ENCODE assay signal across 28 cellular contexts in genomic region chr3:184275302-184275701, GRCh38. TPM values are rescaled to one million over a fixed set of nuclear protein-coding genes. Genes with fewer than 3 reads are reported as not detected.
A peak's percentile ranks its signal among the peaks of the same experiment; 100 is the strongest.
DNase-seq lines count a peak whose midpoint lies in the region; ATAC-seq and TF ChIP-seq lines count a peak whose summit lies in the region.
"Had no signal": no experiment of that assay in that cellular context is flagged by ENCODE, and none has a peak within 500 bp of the region (broad histone marks: within the 10 kb centered on the region; RNA-seq: fewer than 3 reads in every experiment).

No MANE protein-coding gene starts in this region.

- intact Hi-C loops in dorsolateral prefrontal cortex (cut with DNase I): no loop called here

- H3K27ac Mint-ChIP-seq in activated T-cell treated with anti-CD3 and anti-CD28 coated beads, Interleukin-2, amount 50 U/mL, for 72 hours: no peak overlapping the region
- no peak overlapping the region for H3K27ac Mint-ChIP-seq in naive thymus-derived CD8-positive, alpha-beta T cell
- H3K27ac Mint-ChIP-seq in stimulated activated naive CD8-positive, alpha-beta T cell treated with anti-CD3 and anti-CD28 coated beads, Interleukin-15, amount 100 ng/mL, for 72 hours: no peak overlapping the region
- H3K27ac Mint-ChIP-seq: activated CD8-positive, alpha-beta memory T cell treated with anti-CD3 and anti-CD28 coated beads, Interleukin-2, amount 10 ng/mL, durations not matched to agents 7 days and 5 days had no signal

- no peaks in the 10 kb centered on the region for H3K36me3 ChIP-seq in Karpas-422 (ENCODE audit: insufficient read depth, low read length)
- H3K36me3 ChIP-seq: BLaER1, heart right ventricle, lower lobe of right lung, prostate gland, uterus had no signal

- H3K9ac ChIP-seq in Karpas-422 (ENCODE audit: low read length): no peak overlapping the region
- H3K9ac ChIP-seq: BLaER1 had no signal

- H4K20me1 ChIP-seq in Karpas-422 (ENCODE audit: insufficient read depth, low read depth, low read length): no peaks in the 10 kb centered on the region
- H4K20me1 ChIP-seq: BLaER1 had no signal

- H2AFZ ChIP-seq in Karpas-422 (ENCODE audit: low read length): no peak overlapping the region

- H3K4me3 Mint-ChIP-seq in activated T-cell treated with anti-CD3 and anti-CD28 coated beads, Interleukin-2, amount 50 U/mL, for 72 hours: peak overlapping the region; percentile 10 to 58
- H3K4me3 Mint-ChIP-seq in activated T-cell treated with anti-CD3 and anti-CD28 coated beads, Interleukin-2, amount 50 U/mL, for 4 hours: no peak overlapping the region
- H3K4me3 Mint-ChIP-seq in naive thymus-derived CD8-positive, alpha-beta T cell: peak overlapping the region in 7 of 10 donors; percentile 18 to 76 (median 51)
- H3K4me3 Mint-ChIP-seq in stimulated activated naive CD8-positive, alpha-beta T cell treated with anti-CD3 and anti-CD28 coated beads, Interleukin-15, amount 100 ng/mL, for 72 hours: peak overlapping the region; percentile 45
- H3K4me3 Mint-ChIP-seq: activated CD8-positive, alpha-beta memory T cell treated with anti-CD3 and anti-CD28 coated beads, Interleukin-2, amount 10 ng/mL, durations not matched to agents 7 days and 5 days; central memory CD8-positive, alpha-beta T cell had no signal

- H3K4me3 ChIP-seq in dorsolateral prefrontal cortex (peak overlapping the region in 44 of 59 donors; percentile 16 to 64 (median 49)), Karpas-422 (ENCODE audit: low read length) (no peak overlapping the region)
- H3K4me3 ChIP-seq: A549, BLaER1, lower lobe of right lung, SK-N-MC, uterus had no signal

- peaks cover 0 to 5% of the 10 kb centered on the region in 2 donors for H3K36me3 Mint-ChIP-seq in activated T-cell treated with anti-CD3 and anti-CD28 coated beads, Interleukin-2, amount 50 U/mL, for 72 hours (ENCODE audit: insufficient read depth in 2 of 2)
- H3K36me3 Mint-ChIP-seq in activated T-cell treated with anti-CD3 and anti-CD28 coated beads, Interleukin-2, amount 50 U/mL, for 4 hours (ENCODE audit: insufficient read depth): no peaks in the 10 kb centered on the region
- H3K36me3 Mint-ChIP-seq in naive thymus-derived CD8-positive, alpha-beta T cell: peaks cover 0 to 7% (median 0%) of the 10 kb centered on the region in 3 donors
- H3K36me3 Mint-ChIP-seq: activated CD8-positive, alpha-beta memory T cell treated with anti-CD3 and anti-CD28 coated beads, Interleukin-2, amount 10 ng/mL, durations not matched to agents 7 days and 5 days had no signal

- peaks cover 45% of the 10 kb centered on the region for H3K27me3 Mint-ChIP-seq in activated T-cell treated with anti-CD3 and anti-CD28 coated beads, Interleukin-2, amount 50 U/mL, for 72 hours (ENCODE audit: low read depth)
- peaks cover 49% of the 10 kb centered on the region for H3K27me3 Mint-ChIP-seq in activated T-cell treated with anti-CD3 and anti-CD28 coated beads, Interleukin-2, amount 50 U/mL, for 4 hours (ENCODE audit: low read depth)
- H3K27me3 Mint-ChIP-seq in naive thymus-derived CD8-positive, alpha-beta T cell: peaks cover 20 to 63% (median 45%) of the 10 kb centered on the region in 5 donors
- H3K27me3 Mint-ChIP-seq in stimulated activated naive CD8-positive, alpha-beta T cell treated with anti-CD3 and anti-CD28 coated beads, Interleukin-15, amount 100 ng/mL, for 72 hours: peaks cover 73% of the 10 kb centered on the region

- no peaks in the 10 kb centered on the region for H3K79me2 ChIP-seq in Karpas-422 (ENCODE audit: low read length)

- H3K27me3 ChIP-seq in dorsolateral prefrontal cortex (peaks cover 0 to 27% (median 0%) of the 10 kb centered on the region in 45 donors), Karpas-422 (ENCODE audit: low read length) (no peaks in the 10 kb centered on the region)
- H3K27me3 ChIP-seq: uterus had no signal

- no peak for TF ChIP-seq CTCF in dorsolateral prefrontal cortex (IDR thresholded peaks at IDR 0.05 in 54 of 56, conservative IDR thresholded peaks at IDR 0.05 in 2 of 56; ENCODE audit: low read depth in 1 of 56, partially characterized antibody in 56 of 56)

- ATAC-seq in activated T-cell treated with anti-CD3 and anti-CD28 coated beads, Interleukin-2, amount 50 U/mL, for 72 hours (replicated peaks in 1 of 2): no peak
- ATAC-seq in activated T-cell treated with anti-CD3 and anti-CD28 coated beads, Interleukin-2, amount 50 U/mL, for 4 hours: no peak
- ATAC-seq in naive thymus-derived CD8-positive, alpha-beta T cell: no peak
- ATAC-seq in stimulated activated naive CD8-positive, alpha-beta T cell treated with anti-CD3 and anti-CD28 coated beads, Interleukin-15, amount 100 ng/mL, for 72 hours: peak; percentile 15
- ATAC-seq: A549; activated CD4-positive, CD25-positive, alpha-beta regulatory T cell treated with anti-CD3 and anti-CD28 coated beads, Interleukin-2, amount 50 U/mL, for 24 hours; activated CD8-positive, alpha-beta memory T cell treated with anti-CD3 and anti-CD28 coated beads, Interleukin-2, amount 10 ng/mL, durations not matched to agents 7 days and 5 days had no signal

- peaks cover 4% of the 10 kb centered on the region for H3K4me1 Mint-ChIP-seq in activated T-cell treated with anti-CD3 and anti-CD28 coated beads, Interleukin-2, amount 50 U/mL, for 72 hours (ENCODE audit: low read depth)
- H3K4me1 Mint-ChIP-seq in activated T-cell treated with anti-CD3 and anti-CD28 coated beads, Interleukin-2, amount 50 U/mL, for 4 hours (ENCODE audit: low read depth): peaks cover 3% of the 10 kb centered on the region
- peaks cover 4 to 7% (median 6%) of the 10 kb centered on the region in 4 donors for H3K4me1 Mint-ChIP-seq in naive thymus-derived CD8-positive, alpha-beta T cell
- H3K4me1 Mint-ChIP-seq in stimulated activated naive CD8-positive, alpha-beta T cell treated with anti-CD3 and anti-CD28 coated beads, Interleukin-15, amount 100 ng/mL, for 72 hours: peaks cover 6% of the 10 kb centered on the region
- H3K4me1 Mint-ChIP-seq: activated CD8-positive, alpha-beta memory T cell treated with anti-CD3 and anti-CD28 coated beads, Interleukin-2, amount 10 ng/mL, durations not matched to agents 7 days and 5 days had no signal

- POLR2A ChIA-PET in naive thymus-derived CD8-positive, alpha-beta T cell (lab: Charles Lee): no interaction called here

- H3K9me3 Mint-ChIP-seq in activated T-cell treated with anti-CD3 and anti-CD28 coated beads, Interleukin-2, amount 50 U/mL, for 72 hours: no peaks in the 10 kb centered on the region
- no peaks in the 10 kb centered on the region for H3K9me3 Mint-ChIP-seq in activated T-cell treated with anti-CD3 and anti-CD28 coated beads, Interleukin-2, amount 50 U/mL, for 4 hours
- H3K9me3 Mint-ChIP-seq in naive thymus-derived CD8-positive, alpha-beta T cell: peaks cover 0 to 7% (median 0%) of the 10 kb centered on the region in 9 donors
- H3K9me3 Mint-ChIP-seq in stimulated activated naive CD8-positive, alpha-beta T cell treated with anti-CD3 and anti-CD28 coated beads, Interleukin-15, amount 100 ng/mL, for 72 hours: no peaks in the 10 kb centered on the region
- H3K9me3 Mint-ChIP-seq: central memory CD8-positive, alpha-beta T cell had no signal

- no peaks in the 10 kb centered on the region for H3K9me3 ChIP-seq in Karpas-422 (ENCODE audit: low read length)
- H3K9me3 ChIP-seq: A549, BLaER1, heart right ventricle, lower lobe of right lung, prostate gland, uterus had no signal

- H3K9me2 ChIP-seq in Karpas-422 (replicated peaks; ENCODE audit: insufficient read depth, low read length): no peaks in the 10 kb centered on the region

- H3K4me1 ChIP-seq in Karpas-422 (ENCODE audit: low read length): no peaks in the 10 kb centered on the region
- H3K4me1 ChIP-seq: A549, lower lobe of right lung, prostate gland, uterus had no signal

- H3K4me2 ChIP-seq in Karpas-422 (ENCODE audit: low read depth, low read length, poor library complexity, severe bottlenecking): no peak overlapping the region
- H3K4me2 ChIP-seq: A549, BLaER1 had no signal

- no peak for DNase-seq in activated T-cell treated with anti-CD3 and anti-CD28 coated beads, Interleukin-2, amount 50 U/mL, for 72 hours
- DNase-seq in activated T-cell treated with anti-CD3 and anti-CD28 coated beads, Interleukin-2, amount 50 U/mL, for 4 hours: no peak
- DNase-seq in dorsolateral prefrontal cortex (peak in 1 of 10 donors; percentile 17), Karpas-422 (no peak)
- DNase-seq in naive thymus-derived CD8-positive, alpha-beta T cell: no peak
- no peak for DNase-seq in stimulated activated naive CD8-positive, alpha-beta T cell treated with anti-CD3 and anti-CD28 coated beads, Interleukin-15, amount 100 ng/mL, for 72 hours
- DNase-seq in activated effector memory CD4-positive, alpha-beta T cell treated with Interleukin-2 at 50 U/mL for 16 hours: no peak
- no peak for DNase-seq in activated CD8-positive, alpha-beta memory T cell treated with anti-CD3 and anti-CD28 coated beads for 24 hours
- DNase-seq: activated CD8-positive, alpha-beta memory T cell treated with anti-CD3 and anti-CD28 coated beads, Interleukin-2, amount 10 ng/mL, durations not matched to agents 7 days and 5 days; HCEC 1CT; heart right ventricle; islet precursor cell; lower lobe of right lung; NCI-H1436; NCI-H774; small intestine; stimulated activated CD4-positive, alpha-beta T cell treated with anti-CD3 and anti-CD28 coated beads, Interleukin-4, amount 100 ng/mL, for 1 hour; T1000; uterus had no signal

- peak overlapping the region in 15 of 59 donors; percentile 10 to 90 (median 44) for H3K27ac ChIP-seq in dorsolateral prefrontal cortex
- no peak overlapping the region for H3K27ac ChIP-seq in Karpas-422 (ENCODE audit: low read length)
- H3K27ac ChIP-seq: A549, BLaER1, heart right ventricle, lower lobe of right lung, prostate gland, SK-N-MC, uterus had no signal

RNA-seq across cellular contexts. Expression of gene ECE2, which starts 0.5 kb away (rescaled TPM):
- total RNA-seq in activated T-cell treated with anti-CD3 and anti-CD28 coated beads, Interleukin-2, amount 50 U/mL, for 72 hours: not detected
- not detected for total RNA-seq in activated T-cell treated with anti-CD3 and anti-CD28 coated beads, Interleukin-2, amount 50 U/mL, for 4 hours
- 10 to 100 TPM in 114 of 120 experiments, 1 to 10 TPM in 6; 2.6 to 38.7 (median 18.0) TPM for total RNA-seq in dorsolateral prefrontal cortex
- not detected for total RNA-seq in naive thymus-derived CD8-positive, alpha-beta T cell
- polyA plus RNA-seq in naive thymus-derived CD8-positive, alpha-beta T cell: not detected
- 0.15 TPM in 1 of 2 replicates, not detected in the other for total RNA-seq in Karpas-422 (2014; rRNA removed; shearing (Covaris generic); ENCODE audit: low replicate concordance)
- total RNA-seq: activated CD8-positive, alpha-beta memory T cell treated with anti-CD3 and anti-CD28 coated beads, Interleukin-2, amount 10 ng/mL, durations not matched to agents 7 days and 5 days; G401; HepG2; lower lobe of right lung; M059J; uterus had no signal
- polyA plus RNA-seq: A549, heart right ventricle, HepG2 had no signal

RNA-seq across cellular contexts. Expression of gene CAMK2N2, which starts 13.9 kb away (rescaled TPM):
- total RNA-seq in activated T-cell treated with anti-CD3 and anti-CD28 coated beads, Interleukin-2, amount 50 U/mL, for 72 hours: under 1 TPM; 0.24 to 0.35 TPM
- under 1 TPM; 0.34 to 0.53 (median 0.35) TPM for total RNA-seq in activated T-cell treated with anti-CD3 and anti-CD28 coated beads, Interleukin-2, amount 50 U/mL, for 4 hours
- 10 to 100 TPM; 12.9 to 76.7 (median 45.6) TPM for total RNA-seq in dorsolateral prefrontal cortex
- not detected for total RNA-seq in naive thymus-derived CD8-positive, alpha-beta T cell
- not detected for polyA plus RNA-seq in naive thymus-derived CD8-positive, alpha-beta T cell
- total RNA-seq in Karpas-422 (2014; rRNA removed; shearing (Covaris generic); ENCODE audit: low replicate concordance): 5.0 and 9.5 TPM in 2 replicates
- total RNA-seq: lower lobe of right lung, uterus had no signal

RNA-seq across cellular contexts. Expression of gene PSMD2, which starts 23.7 kb away (rescaled TPM):
- 100 to 1,000 TPM; 169 to 184 TPM for total RNA-seq in activated T-cell treated with anti-CD3 and anti-CD28 coated beads, Interleukin-2, amount 50 U/mL, for 72 hours
- total RNA-seq in activated T-cell treated with anti-CD3 and anti-CD28 coated beads, Interleukin-2, amount 50 U/mL, for 4 hours: 100 to 1,000 TPM; 497 to 520 (median 498) TPM
- total RNA-seq in dorsolateral prefrontal cortex: 100 to 1,000 TPM; 147 to 269 (median 208) TPM
- total RNA-seq in naive thymus-derived CD8-positive, alpha-beta T cell: 100 to 1,000 TPM; 135 to 150 TPM
- 100 to 1,000 TPM; 167 to 183 (median 178) TPM for polyA plus RNA-seq in naive thymus-derived CD8-positive, alpha-beta T cell
- 235 and 301 TPM in 2 replicates for total RNA-seq in Karpas-422 (2014; rRNA removed; shearing (Covaris generic); ENCODE audit: low replicate concordance)

RNA-seq across cellular contexts. Expression of gene EEF1AKMT4, which starts 25.8 kb away (rescaled TPM):
- 1 to 10 TPM; 3.5 to 3.6 TPM for total RNA-seq in activated T-cell treated with anti-CD3 and anti-CD28 coated beads, Interleukin-2, amount 50 U/mL, for 72 hours
- 10 to 100 TPM; 15.2 to 19.7 (median 18.1) TPM for total RNA-seq in activated T-cell treated with anti-CD3 and anti-CD28 coated beads, Interleukin-2, amount 50 U/mL, for 4 hours
- total RNA-seq in dorsolateral prefrontal cortex: 1 to 10 TPM in 9 of 120 experiments, under 1 TPM in 71, not detected in 40; 0.25 to 1.6 (median 0.52) TPM
- total RNA-seq in naive thymus-derived CD8-positive, alpha-beta T cell: 1 to 10 TPM; 1.4 to 1.8 TPM
- 1 to 10 TPM; 3.4 to 4.0 (median 3.5) TPM for polyA plus RNA-seq in naive thymus-derived CD8-positive, alpha-beta T cell
- 30.3 and 49.6 TPM in 2 replicates for total RNA-seq in Karpas-422 (2014; rRNA removed; shearing (Covaris generic); ENCODE audit: low replicate concordance)

RNA-seq across cellular contexts. Expression of gene ALG3, which starts 26.5 kb away (rescaled TPM):
- total RNA-seq in activated T-cell treated with anti-CD3 and anti-CD28 coated beads, Interleukin-2, amount 50 U/mL, for 72 hours: 10 to 100 TPM; 22.7 to 26.3 TPM
- total RNA-seq in activated T-cell treated with anti-CD3 and anti-CD28 coated beads, Interleukin-2, amount 50 U/mL, for 4 hours: 10 to 100 TPM; 89.9 to 93.7 (median 92.5) TPM
- total RNA-seq in dorsolateral prefrontal cortex: 10 to 100 TPM; 10.2 to 27.1 (median 17.8) TPM
- 10 to 100 TPM; 37.7 to 45.3 TPM for total RNA-seq in naive thymus-derived CD8-positive, alpha-beta T cell
- polyA plus RNA-seq in naive thymus-derived CD8-positive, alpha-beta T cell: 10 to 100 TPM; 47.6 to 68.6 (median 49.8) TPM
- 80.1 and 108 TPM in 2 replicates for total RNA-seq in Karpas-422 (2014; rRNA removed; shearing (Covaris generic); ENCODE audit: low replicate concordance)
